Comparison of ENCODE assay signal across 30 cellular contexts in the genomic region with DNA sequence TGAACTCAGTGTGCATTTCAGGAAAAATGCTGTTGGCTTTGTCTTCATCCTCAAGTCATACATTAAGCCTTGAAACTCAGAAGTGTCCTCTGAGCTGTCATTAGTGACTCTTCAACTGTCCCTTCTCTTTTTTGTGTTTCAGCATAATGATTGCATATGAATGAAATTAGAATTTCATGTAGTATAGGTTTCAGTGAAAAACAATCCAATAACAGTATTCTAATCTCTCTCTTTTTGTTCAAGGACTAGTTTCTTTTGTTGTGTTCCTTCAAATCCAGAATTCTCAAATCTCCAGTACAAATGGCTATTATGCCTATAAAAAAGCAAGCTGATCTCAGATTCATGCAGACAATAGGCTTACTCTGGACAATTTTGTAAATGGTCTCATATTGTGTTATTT.
"Had no signal": no experiment of that assay in that cellular context is flagged by ENCODE, and none has a peak within 500 bp of the region (broad histone marks: within the 10 kb centered on the region; RNA-seq: fewer than 3 reads in every experiment).

No MANE protein-coding gene starts in this region.

- H3K4me3 ChIP-seq: heart left ventricle, left lung, lower lobe of right lung, neural progenitor cell, pancreas, psoas muscle, right lobe of liver, skin epidermis, stomach, testis, tibial artery, upper lobe of right lung had no signal

- ATAC-seq: heart left ventricle; left colon; left lung; lower lobe of right lung; natural killer cell; pancreas; psoas muscle; right lobe of liver; stimulated activated naive B cell treated with anti-CD40 and anti-IgM and Interleukin-4, amounts not matched to agents 10 μg/mL and 1 μg/mL and 100 μg/mL, for 72 hours; stimulated activated naive CD8-positive, alpha-beta T cell treated with anti-CD3 and anti-CD28 coated beads, Interleukin-15, Interleukin-2, amounts not matched to agents 100 U/mL and 50 U/mL, for 24 hours; upper lobe of right lung had no signal

- DNase-seq: heart left ventricle; hypothalamus; immature natural killer cell; kidney; left colon; left lung; lower lobe of right lung; mammary epithelial cell; mesenchymal stem cell; naive B cell; natural killer cell; nephron progenitor cell; occipital lobe; pancreas; psoas muscle; right lobe of liver; stimulated activated CD4-positive, alpha-beta T cell treated with anti-CD3 and anti-CD28 coated beads, Interleukin-12 subunit alpha, Interleukin-12 subunit beta, amount 100 ng/mL, for 4 hours; stimulated activated CD4-positive, alpha-beta T cell treated with anti-CD3 and anti-CD28 coated beads, Interleukin-15, amount 100 ng/mL, for 24 hours; stimulated activated CD4-positive, alpha-beta T cell treated with anti-CD3 and anti-CD28 coated beads, Interleukin-2, amount 100 ng/mL, for 24 hours; stimulated activated CD4-positive, alpha-beta T cell treated with anti-CD3 and anti-CD28 coated beads, Interleukin-4, amount 100 ng/mL, for 1 hour; stimulated activated naive B cell treated with anti-CD40 and anti-IgM and Interleukin-4, amounts not matched to agents 10 μg/mL and 1 μg/mL and 100 μg/mL, for 72 hours; stimulated activated naive CD8-positive, alpha-beta T cell treated with anti-CD3 and anti-CD28 coated beads, Interleukin-15, Interleukin-2, amounts not matched to agents 100 U/mL and 50 U/mL, for 24 hours; stomach; testis; tibial artery; trophoblast cell; upper lobe of right lung had no signal

- H3K9me3 ChIP-seq: heart left ventricle, left lung, lower lobe of right lung, neutrophil, pancreas, psoas muscle, right lobe of liver, stomach, testis, tibial artery, upper lobe of right lung had no signal

- H3K27me3 ChIP-seq: heart left ventricle, left lung, neural progenitor cell, neutrophil, pancreas, right lobe of liver, stomach, testis, tibial artery, upper lobe of right lung had no signal

- H3K27ac ChIP-seq: heart left ventricle, left lung, lower lobe of right lung, neural progenitor cell, neutrophil, pancreas, psoas muscle, right lobe of liver, skin epidermis, stomach, testis, tibial artery, upper lobe of right lung had no signal

- H3K4me1 ChIP-seq: pancreas, psoas muscle, right lobe of liver, testis, upper lobe of right lung had no signal

- H3K36me3 ChIP-seq: heart left ventricle, left lung, lower lobe of right lung, neural progenitor cell, neutrophil, pancreas, right lobe of liver, stomach, tibial artery, upper lobe of right lung had no signal
